7 cellular contexts compared by ENCODE assay signal in genomic region chr9:91192379-91192775, GRCh38.
A peak's percentile ranks its signal among the peaks of the same experiment; 100 is the strongest.
DNase-seq lines count a peak whose midpoint lies in the region; ATAC-seq, FAIRE-seq and TF ChIP-seq lines count a peak whose summit lies in the region.

No MANE protein-coding gene starts in this region.

- peak overlapping the region; percentile 2 for H3K27ac ChIP-seq in foreskin keratinocyte
- H3K27ac ChIP-seq in smooth muscle cell (ENCODE audit: low read depth), result peak overlapping the region; percentile 100

- peaks cover 3% of the 10 kb centered on the region for H3K27me3 ChIP-seq in foreskin keratinocyte
- no peaks in the 10 kb centered on the region for H3K27me3 ChIP-seq in smooth muscle cell (ENCODE audit: low read depth)
- H3K27me3 ChIP-seq in HAP-1 (ENCODE audit: low read depth), result no peaks in the 10 kb centered on the region

- TF ChIP-seq CTCF in foreskin keratinocyte (conservative IDR thresholded peaks at IDR 0.05) (no peak), smooth muscle cell (IDR thresholded peaks at IDR 0.05; ENCODE audit: borderline replicate concordance, insufficient read depth, poor library complexity, severe bottlenecking) (no peak)

- peak; percentile 23 for ATAC-seq in HG02763 (IDR thresholded peaks at IDR 0.05; ENCODE audit: unreplicated experiment)
- ATAC-seq in foreskin keratinocyte, result no peak
- no peak for ATAC-seq in GM19452 (IDR thresholded peaks at IDR 0.05; ENCODE audit: unreplicated experiment)

- peak overlapping the region; percentile 34 for H3K4me3 Mint-ChIP-seq in T-helper 1 cell treated with Interleukin-12 subunit alpha and Interleukin-12 subunit beta and Interleukin-4 antibody, amounts not matched to agents 30 μg/mL and 1 μg/mL, for 36 hours

- H3K4me3 ChIP-seq in smooth muscle cell, result peak overlapping the region; percentile 30
- H3K4me3 ChIP-seq in HAP-1, result no peak overlapping the region

- peaks cover 18% of the 10 kb centered on the region for H3K4me1 ChIP-seq in foreskin keratinocyte
- peaks cover 14% of the 10 kb centered on the region for H3K4me1 ChIP-seq in smooth muscle cell (ENCODE audit: low read depth)
- peaks cover 16% of the 10 kb centered on the region for H3K4me1 ChIP-seq in HAP-1

- H3K9ac ChIP-seq in smooth muscle cell (ENCODE audit: low read depth), result peak overlapping the region; percentile 70

- peaks cover 19% of the 10 kb centered on the region for H3K9me3 Mint-ChIP-seq in T-helper 1 cell treated with Interleukin-12 subunit alpha and Interleukin-12 subunit beta and Interleukin-4 antibody, amounts not matched to agents 30 μg/mL and 1 μg/mL, for 36 hours

- peaks cover 15% of the 10 kb centered on the region for H3F3A ChIP-seq in smooth muscle cell (ENCODE audit: low read depth)

- peaks cover 11% of the 10 kb centered on the region for H3K36me3 Mint-ChIP-seq in T-helper 1 cell treated with Interleukin-12 subunit alpha and Interleukin-12 subunit beta and Interleukin-4 antibody, amounts not matched to agents 30 μg/mL and 1 μg/mL, for 36 hours (ENCODE audit: low read depth)

- H2AFZ ChIP-seq in smooth muscle cell (ENCODE audit: low read depth), result peak overlapping the region; percentile 42

- no peak for FAIRE-seq in urothelium cell line (lab: Jason Lieb, UNC)

- peak overlapping the region; percentile 89 for H3K27ac Mint-ChIP-seq in T-helper 1 cell treated with Interleukin-12 subunit alpha and Interleukin-12 subunit beta and Interleukin-4 antibody, amounts not matched to agents 30 μg/mL and 1 μg/mL, for 36 hours

- no peaks in the 10 kb centered on the region for H3K9me3 ChIP-seq in smooth muscle cell (replicated peaks; ENCODE audit: low read depth)
- H3K9me3 ChIP-seq in HAP-1, result no peaks in the 10 kb centered on the region

- H3K4me1 Mint-ChIP-seq in T-helper 1 cell treated with Interleukin-12 subunit alpha and Interleukin-12 subunit beta and Interleukin-4 antibody, amounts not matched to agents 30 μg/mL and 1 μg/mL, for 36 hours (ENCODE audit: low read depth), result peaks cover 54% of the 10 kb centered on the region

- H3K4me2 ChIP-seq in smooth muscle cell, result peak overlapping the region; percentile 99

- 43% methylated on average over 3 of the region's 3 CpGs for WGBS in smooth muscle cell (ENCODE audit: low lambda C conversion rate)

- DNase-seq in foreskin keratinocyte (no peak), smooth muscle cell (lab: John Stamatoyannopoulos, UW; ENCODE audit: unreplicated experiment) (no peak), urothelium cell line (ENCODE audit: low spot score) (no peak), HAP-1 (ENCODE audit: low spot score in 2 of 2) (no peak)

- no peaks in the 10 kb centered on the region for H3K79me2 ChIP-seq in smooth muscle cell (ENCODE audit: low read depth)

- no peaks in the 10 kb centered on the region for H3K27me3 Mint-ChIP-seq in T-helper 1 cell treated with Interleukin-12 subunit alpha and Interleukin-12 subunit beta and Interleukin-4 antibody, amounts not matched to agents 30 μg/mL and 1 μg/mL, for 36 hours (ENCODE audit: low read depth)

- no peaks in the 10 kb centered on the region for H3K36me3 ChIP-seq in smooth muscle cell (ENCODE audit: low read depth)
- H3K36me3 ChIP-seq in HAP-1 (replicated peaks), result no peaks in the 10 kb centered on the region

- H4K20me1 ChIP-seq in smooth muscle cell (ENCODE audit: low read depth), result no peaks in the 10 kb centered on the region

- in situ Hi-C loops in HAP-1 (cut with MboI; ENCODE audit: low sequenced_read_pairs), result no loop called here
